ENCODE assay signal across 8 cellular contexts in genomic region chr20:7094438-7094997, GRCh38.
DNase-seq lines count a peak whose midpoint lies in the region; ATAC-seq and TF ChIP-seq lines count a peak whose summit lies in the region.

No MANE protein-coding gene starts in this region.

- H3K79me2 ChIP-seq in DND-41 (ENCODE audit: insufficient read depth, low read length): no peaks in the 10 kb centered on the region
- no peaks in the 10 kb centered on the region for H3K79me2 ChIP-seq in osteoblast (ENCODE audit: insufficient read depth, low read length)

- H4K20me1 ChIP-seq in DND-41 (ENCODE audit: insufficient read depth, low read length): no peaks in the 10 kb centered on the region
- H4K20me1 ChIP-seq in osteoblast (ENCODE audit: insufficient read depth, low read length): no peaks in the 10 kb centered on the region

- ATAC-seq in DND-41 (ENCODE audit: insufficient read depth, low read depth) (no peak), omental fat pad (ENCODE audit: low FRiP score) (no peak), HG02938 (IDR thresholded peaks at IDR 0.05; ENCODE audit: unreplicated experiment) (no peak)

- H3K36me3 ChIP-seq in DND-41 (ENCODE audit: insufficient read depth, low read length): no peaks in the 10 kb centered on the region
- H3K36me3 ChIP-seq in HEK293 (ENCODE audit: control insufficient read depth in 2 of 2, insufficient read depth in 1 of 2, low read length in 2 of 2): no peaks in the 10 kb centered on the region
- H3K36me3 ChIP-seq in osteoblast (ENCODE audit: insufficient read depth, low read length): no peaks in the 10 kb centered on the region

- H3K4me3 ChIP-seq in DND-41 (ENCODE audit: low read depth in 1 of 2, low read length in 2 of 2) (no peak overlapping the region), HEK293 (ENCODE audit: low read depth, low read length) (no peak overlapping the region), osteoblast (ENCODE audit: insufficient read depth, low read length) (no peak overlapping the region)

- H3K27me3 ChIP-seq in DND-41 (ENCODE audit: insufficient read depth, low read length, poor library complexity): no peaks in the 10 kb centered on the region
- no peaks in the 10 kb centered on the region for H3K27me3 ChIP-seq in osteoblast (ENCODE audit: insufficient read depth, low read length)

- POLR2A ChIA-PET in HEK293 (lab: Yijun Ruan, JAX): interaction anchor here (0.7 kb wide), 1 partner anchor 470 kb away, joined by 4 read pairs; no protein-coding TSS in a partner anchor

- no peaks in the 10 kb centered on the region for H3K9me3 ChIP-seq in DND-41 (ENCODE audit: insufficient read depth, low read length, severe bottlenecking)
- H3K9me3 ChIP-seq in HEK293 (ENCODE audit: control insufficient read depth, insufficient read depth, low read depth, low read length): no peaks in the 10 kb centered on the region
- H3K9me3 ChIP-seq in osteoblast (ENCODE audit: low read depth, low read length): no peaks in the 10 kb centered on the region

- intact Hi-C loops in posterior vena cava (cut with DNase I): no loop called here

- peak; percentile 70 for TF ChIP-seq CTCF in DND-41 (IDR thresholded peaks at IDR 0.05; ENCODE audit: borderline replicate concordance, extremely low read depth, low read length, poor library complexity, severe bottlenecking)
- no peak for TF ChIP-seq CTCF in HEK293 (tag by site-specific recombination; IDR thresholded peaks at IDR 0.05)
- TF ChIP-seq CTCF in osteoblast (IDR thresholded peaks at IDR 0.05; ENCODE audit: extremely low read depth, low read depth, low read length): peak; percentile 6
- TF ChIP-seq CTCF in omental fat pad (IDR thresholded peaks at IDR 0.05): no peak

- H3K27ac ChIP-seq in DND-41 (ENCODE audit: low read length): no peak overlapping the region
- H3K27ac ChIP-seq in HEK293 (ENCODE audit: extremely low read depth, low read depth, low read length): no peak overlapping the region
- no peak overlapping the region for H3K27ac ChIP-seq in osteoblast (ENCODE audit: low read depth, low read length)

- no peaks in the 10 kb centered on the region for H3K4me1 ChIP-seq in DND-41 (ENCODE audit: insufficient read depth, low read length)
- no peaks in the 10 kb centered on the region for H3K4me1 ChIP-seq in HEK293 (ENCODE audit: control insufficient read depth, insufficient read depth, low read length)
- no peaks in the 10 kb centered on the region for H3K4me1 ChIP-seq in osteoblast (ENCODE audit: insufficient read depth, low read length)

- no peak overlapping the region for H2AFZ ChIP-seq in DND-41 (ENCODE audit: low read depth, low read length)
- H2AFZ ChIP-seq in osteoblast (ENCODE audit: low read length): no peak overlapping the region

- no peak overlapping the region for H3K4me2 ChIP-seq in DND-41 (ENCODE audit: insufficient read depth, low read length)
- H3K4me2 ChIP-seq in osteoblast (ENCODE audit: insufficient read depth, low read length): no peak overlapping the region

- no peak overlapping the region for H3K9ac ChIP-seq in DND-41 (ENCODE audit: low read depth, low read length)

- CTCF ChIA-PET in HEK293 (lab: Yijun Ruan, JAX): interaction anchor here (0.5 to 1.8 kb wide), 16 partner anchors 10 to 1310 kb away, joined by 3 to 9 read pairs (median 4); no protein-coding TSS in a partner anchor

- DNase-seq in DND-41: peak; percentile 24
- DNase-seq in NCI-H748 treated with DMSO at 0.1 percent for 48 hours (lab: John Stamatoyannopoulos, UW): peak; percentile 96
- DNase-seq in dermis microvascular lymphatic vessel endothelial cell (ENCODE audit: low read depth in 2 of 2): peak; percentile 3 to 9
- DNase-seq in osteoblast (ENCODE audit: insufficient read length, low spot score, missing footprints): peak; percentile 5
- no peak for DNase-seq in posterior vena cava (ENCODE audit: low spot score)
- no peak for DNase-seq in omental fat pad (ENCODE audit: low spot score)

TF ChIP-seq in HEK293, 187 proteins besides CTCF, POLR2A, EP300 and RAD21:
- TF ChIP-seq ZNF777 (tag by site-specific recombination; IDR thresholded peaks at IDR 0.05; ENCODE audit: borderline replicate concordance) (no peak), ZNF654 (tag by site-specific recombination; IDR thresholded peaks at IDR 0.05; ENCODE audit: low read depth) (peak; percentile 18; the same call in 1 of the 2 replicates), SCRT2 (tag by site-specific recombination; IDR thresholded peaks at IDR 0.05) (peak; percentile 46; the same call in 1 of the 2 replicates)
TF ChIP-seq in HEK293: peak in this region for 2.

Comparison
In these comparisons a context has a peak if more than half of its experiments do, and no peak if none do; other contexts are left out.
1. DNase-seq: peak in DND-41 (single experiment), NCI-H748 treated with DMSO at 0.1 percent for 48 hours (single experiment), dermis microvascular lymphatic vessel endothelial cell (2 of 2) and osteoblast (single experiment); none in posterior vena cava (single experiment) and omental fat pad (single experiment).
2. CTCF ChIP-seq: peak in DND-41 (single experiment) and osteoblast (single experiment); none in HEK293 (single experiment) and omental fat pad (0 of 3).